Comparison of ENCODE assay signal across 26 cellular contexts in genomic region chr10:99374526-99374925, GRCh38. TPM values are rescaled to one million over a fixed set of nuclear protein-coding genes. Genes with fewer than 3 reads are reported as not detected.
DNase-seq lines count a peak whose midpoint lies in the region; ATAC-seq and TF ChIP-seq lines count a peak whose summit lies in the region.
"Had no signal": no experiment of that assay in that cellular context is flagged by ENCODE, and none has a peak within 500 bp of the region (broad histone marks: within the 10 kb centered on the region; RNA-seq: fewer than 3 reads in every experiment).

No MANE protein-coding gene starts in this region.

- POLR2A ChIA-PET in A673 (lab: Charles Lee; ENCODE audit: low non-redundant PET) = no interaction called here

- H3K4me1 ChIP-seq in A673 (ENCODE audit: insufficient read depth, low read length, poor library complexity, severe bottlenecking) (peaks cover 3% of the 10 kb centered on the region), GM23248 (ENCODE audit: insufficient read depth) (peaks cover 54% of the 10 kb centered on the region), mesenchymal stem cell (ENCODE audit: control insufficient read depth, insufficient read depth, low read depth, low read length) (no peaks in the 10 kb centered on the region)
- H3K4me1 ChIP-seq: Caco-2, suprapubic skin had no signal

- in situ Hi-C loops in GM23248 (cut with MboI) = no loop called here

- H3K4me3 ChIP-seq in A673 (ENCODE audit: low read depth, low read length, poor library complexity, severe bottlenecking) (no peak overlapping the region), GM23248 (no peak overlapping the region), choroid plexus epithelial cell (ENCODE audit: low read depth, low read length) (no peak overlapping the region), mesenchymal stem cell (ENCODE audit: insufficient read depth in 1 of 2, low read depth in 1 of 2, low read length in 2 of 2) (no peak overlapping the region)
- H3K4me3 ChIP-seq: PC-9, suprapubic skin had no signal

- H4K8ac ChIP-seq in mesenchymal stem cell (ENCODE audit: low read length) = no peak overlapping the region

- H3K14ac ChIP-seq in mesenchymal stem cell (ENCODE audit: low read length in 2 of 2) = no peak overlapping the region

- H2AK5ac ChIP-seq in mesenchymal stem cell (ENCODE audit: low read length, severe bottlenecking) = no peak overlapping the region

- H3K27ac ChIP-seq in A673 (ENCODE audit: low read depth, low read length, poor library complexity, severe bottlenecking) (no peak overlapping the region), GM23248 (no peak overlapping the region), mesenchymal stem cell (ENCODE audit: low read length, poor library complexity, severe bottlenecking) (no peak overlapping the region)
- H3K27ac ChIP-seq: brain microvascular endothelial cell, C4-2B, epithelial cell of prostate, PC-9, suprapubic skin, WERI-Rb-1 had no signal

- H2BK12ac ChIP-seq in mesenchymal stem cell (ENCODE audit: low read length in 2 of 2) = no peak overlapping the region

- 64 to 70% methylated on average over 2 of the region's 2 CpGs for WGBS in GM23248 (ENCODE audit: low coverage in 1 of 2, low lambda C conversion rate in 2 of 2, missing lambda C conversion rate in 2 of 2), 2 experiments
- 85% methylated on average over 2 of the region's 2 CpGs for WGBS in mesenchymal stem cell

- no peaks in the 10 kb centered on the region for H4K20me1 ChIP-seq in GM23248 (ENCODE audit: insufficient read depth)

- H3K4ac ChIP-seq in mesenchymal stem cell (ENCODE audit: low read depth in 1 of 2, low read length in 2 of 2) = no peak overlapping the region

- H3K27me3 ChIP-seq in A673 (replicated peaks; ENCODE audit: insufficient read depth, low read depth, low read length, poor library complexity) (no peaks in the 10 kb centered on the region), GM23248 (replicated peaks; ENCODE audit: insufficient read depth) (no peaks in the 10 kb centered on the region), mesenchymal stem cell (ENCODE audit: control insufficient read depth in 1 of 2, insufficient read depth in 1 of 2, low read length in 2 of 2) (peaks cover 20 to 40% of the 10 kb centered on the region in 2 experiments)
- H3K27me3 ChIP-seq: brain microvascular endothelial cell, suprapubic skin had no signal

- no peaks in the 10 kb centered on the region for H3K9me3 ChIP-seq in A673 (ENCODE audit: low read depth, low read length, poor library complexity, severe bottlenecking)
- H3K9me3 ChIP-seq in GM23248 (ENCODE audit: low read depth) = no peaks in the 10 kb centered on the region
- H3K9me3 ChIP-seq in mesenchymal stem cell (ENCODE audit: control insufficient read depth, low read length) = no peaks in the 10 kb centered on the region
- H3K9me3 ChIP-seq: Caco-2, suprapubic skin had no signal

- no peaks in the 10 kb centered on the region for H3K79me1 ChIP-seq in mesenchymal stem cell (replicated peaks; ENCODE audit: low read length, poor library complexity, severe bottlenecking)

- no peak overlapping the region for H4K91ac ChIP-seq in mesenchymal stem cell (ENCODE audit: low read length)

- BruUV-seq in A673 (replicated peaks; lab: Mats Ljungman, UMichigan) = no TSS peak

- H2AFZ ChIP-seq in GM23248 = no peak overlapping the region
- H2AFZ ChIP-seq in mesenchymal stem cell (ENCODE audit: low read depth, low read length) = no peak overlapping the region
- H2AFZ ChIP-seq: PC-9 had no signal

- peak overlapping the region; percentile 56 for H3K4me2 ChIP-seq in GM23248 (ENCODE audit: unreplicated experiment)
- H3K4me2 ChIP-seq in mesenchymal stem cell (ENCODE audit: low read length, poor library complexity, severe bottlenecking) = no peak overlapping the region
- H3K4me2 ChIP-seq: PC-9 had no signal

- DNase-seq in A673 (ENCODE audit: low spot score) (peak; percentile 24), GM23248 (peak; percentile 50), NCI-H82 (lab: John Stamatoyannopoulos, UW) (peak; percentile 37), choroid plexus epithelial cell (ENCODE audit: low read depth) (peak; percentile 8), mesenchymal stem cell (no peak), left lobe of liver (ENCODE audit: low spot score) (no peak), DMS153 (lab: John Stamatoyannopoulos, UW) (no peak)
- DNase-seq: activated CD4-positive, alpha-beta T cell treated with anti-CD3 and anti-CD28 coated beads, Interleukin-2, amount 10 ng/mL, durations not matched to agents 7 days and 5 days; activated gamma-delta T cell; activated T-cell treated with anti-CD3 and anti-CD28 coated beads, Interleukin-2, amount 50 U/mL, for 24 hours; brain microvascular endothelial cell; Caco-2; effector CD4-positive, alpha-beta T cell; mesendoderm; NCI-H1417 treated with DMSO at 0.1 percent for 48 hours; NCI-H2081; NK-92 treated with Interleukin-12 subunit alpha and Interleukin-12 subunit beta, amount 100 ng/mL, for 24 hours; PC-9; SHP77; stimulated activated naive B cell treated with anti-CD40 and anti-IgM and Interleukin-4, amounts not matched to agents 10 μg/mL and 1 μg/mL and 100 μg/mL, for 72 hours had no signal

- peaks cover 16% of the 10 kb centered on the region for H3F3A ChIP-seq in GM23248 (ENCODE audit: insufficient read depth)

- TF ChIP-seq CTCF in A673 (conservative IDR thresholded peaks at IDR 0.05; ENCODE audit: low read depth, low read length) (no peak), choroid plexus epithelial cell (conservative IDR thresholded peaks at IDR 0.05; ENCODE audit: low read depth, low read length) (no peak)

- no peaks in the 10 kb centered on the region for H3K79me2 ChIP-seq in GM23248 (ENCODE audit: insufficient read depth)

- H2BK15ac ChIP-seq in mesenchymal stem cell (ENCODE audit: low read depth, poor library complexity, severe bottlenecking) = no peak overlapping the region

- ATAC-seq in left lobe of liver (no peak), HG03039 (IDR thresholded peaks at IDR 0.05; ENCODE audit: unreplicated experiment) (no peak)
- ATAC-seq: stimulated activated naive B cell treated with anti-CD40 and anti-IgM and Interleukin-4, amounts not matched to agents 10 μg/mL and 1 μg/mL and 100 μg/mL, for 72 hours had no signal

- no peak overlapping the region for H3K23ac ChIP-seq in mesenchymal stem cell (ENCODE audit: low read length in 2 of 2)

- H3K9ac ChIP-seq in GM23248 = no peak overlapping the region
- H3K9ac ChIP-seq in mesenchymal stem cell (ENCODE audit: low read length) = no peak overlapping the region

- H2BK5ac ChIP-seq in mesenchymal stem cell (ENCODE audit: low read depth, low read length, poor library complexity, severe bottlenecking) = no peak overlapping the region

- CTCF ChIA-PET in A673 (lab: Charles Lee) = interaction anchor here (0.6 kb wide), 1 partner anchor 89 kb away, joined by 3 read pairs; no protein-coding TSS in a partner anchor

- no peaks in the 10 kb centered on the region for H3K36me3 ChIP-seq in A673 (ENCODE audit: insufficient read depth, low read length, poor library complexity, severe bottlenecking)
- no peaks in the 10 kb centered on the region for H3K36me3 ChIP-seq in GM23248 (ENCODE audit: low read depth)
- no peaks in the 10 kb centered on the region for H3K36me3 ChIP-seq in mesenchymal stem cell (ENCODE audit: control insufficient read depth in 1 of 2, insufficient read depth in 2 of 2, low read depth in 1 of 2, low read length in 2 of 2)
- H3K36me3 ChIP-seq: brain microvascular endothelial cell, suprapubic skin, WERI-Rb-1 had no signal

- no peaks in the 10 kb centered on the region for H3K9me2 ChIP-seq in GM23248 (ENCODE audit: insufficient read depth)

- no peak overlapping the region for H2BK120ac ChIP-seq in mesenchymal stem cell (ENCODE audit: low read depth, low read length)

- no peak overlapping the region for H3K18ac ChIP-seq in mesenchymal stem cell (ENCODE audit: low read depth in 1 of 2, low read length in 2 of 2)

- intact Hi-C loops in A673 (cut with micrococcal nuclease; ENCODE audit: unreplicated experiment) = no loop called here

RNA-seq across cellular contexts. Expression of gene CNNM1, which starts 45.4 kb away (rescaled TPM):
- total RNA-seq in A673 (2021) (0.66 and 0.73 TPM in 2 replicates), left lobe of liver (0.08 TPM)
- 1.6 and 2.1 TPM in 2 replicates for total RNA-seq in GM23248 (2014; rRNA removed; shearing (Covaris generic))
- polyA plus RNA-seq in GM23248 (2016; fragmentation: Nextera tagmentation; extraction: Ambion mirVana) = 0.95 and 1.1 TPM in 2 replicates
- polyA plus RNA-seq in mesenchymal stem cell (2013, experiment 1 of 2) = 1.6 TPM
- 1.5 TPM for polyA plus RNA-seq in mesenchymal stem cell (2013, experiment 2 of 2)
- total RNA-seq: Caco-2, HT-29, PC-9 had no signal

RNA-seq across cellular contexts. Expression of gene GOT1, which starts 55.9 kb away (rescaled TPM):
- total RNA-seq in A673 (2021) (65.7 and 78.3 TPM in 2 replicates), left lobe of liver (107 TPM)
- 19.1 and 39.6 TPM in 2 replicates for total RNA-seq in GM23248 (2014; rRNA removed; shearing (Covaris generic))
- 62.7 and 63.7 TPM in 2 replicates for polyA plus RNA-seq in GM23248 (2016; fragmentation: Nextera tagmentation; extraction: Ambion mirVana)
- 36.0 TPM for polyA plus RNA-seq in mesenchymal stem cell (2013, experiment 1 of 2)
- 36.7 TPM for polyA plus RNA-seq in mesenchymal stem cell (2013, experiment 2 of 2)

Comparison
In these comparisons a context has a peak if more than half of its experiments do, and no peak if none do; other contexts are left out.
1. DNase-seq: peak in A673 (single experiment), GM23248 (single experiment), NCI-H82 (single experiment) and choroid plexus epithelial cell (single experiment); none in mesenchymal stem cell (single experiment), left lobe of liver (single experiment) and DMS153 (single experiment).